In the genomic region with DNA sequence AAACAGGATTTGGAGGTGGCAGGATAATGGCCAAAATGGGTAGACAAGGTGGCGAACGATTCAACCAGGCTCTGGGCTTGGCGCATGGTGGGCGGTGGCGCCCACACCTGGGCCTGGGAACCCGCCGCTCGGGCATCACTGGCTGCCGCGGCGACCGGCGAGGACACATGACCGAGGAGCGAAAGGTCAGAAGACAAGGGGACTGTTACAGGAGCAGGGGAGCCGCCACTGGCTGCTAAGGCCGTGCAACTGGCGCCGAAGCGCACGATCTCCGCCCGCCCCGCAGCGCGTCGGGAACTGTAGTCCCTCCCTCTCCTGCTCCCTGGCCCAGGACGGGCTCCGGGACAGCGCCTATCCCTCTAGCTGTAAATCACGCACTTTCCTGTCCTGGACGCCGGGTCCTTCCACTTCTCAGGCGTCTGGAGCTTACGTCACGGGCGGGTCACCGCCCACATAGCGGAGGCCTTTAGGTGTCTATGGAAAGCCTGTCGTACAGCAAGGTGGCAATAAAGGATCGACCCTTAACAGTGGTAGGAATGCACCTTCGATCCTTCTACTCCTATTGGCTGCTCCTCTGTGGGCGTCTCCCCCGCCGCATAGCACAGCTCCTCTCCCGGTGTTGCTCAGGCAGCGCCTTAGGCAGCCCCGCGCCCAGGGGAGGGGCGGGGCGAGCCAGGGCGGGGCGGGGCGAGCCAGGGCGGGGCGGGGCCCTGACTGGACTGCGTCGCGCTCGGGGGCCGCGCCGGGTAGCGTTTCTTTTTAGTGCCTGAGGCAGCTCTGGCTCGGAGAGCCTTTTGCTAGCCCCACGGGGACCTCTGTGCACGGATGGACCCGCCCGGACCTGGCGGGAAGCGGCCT, we compare ENCODE assay signal across 8 cellular contexts. TPM values are rescaled to one million over a fixed set of nuclear protein-coding genes. Genes with fewer than 3 reads are reported as not detected.
DNase-seq lines count a peak whose midpoint lies in the region; TF ChIP-seq lines count a peak whose summit lies in the region.

A gene with protein sequence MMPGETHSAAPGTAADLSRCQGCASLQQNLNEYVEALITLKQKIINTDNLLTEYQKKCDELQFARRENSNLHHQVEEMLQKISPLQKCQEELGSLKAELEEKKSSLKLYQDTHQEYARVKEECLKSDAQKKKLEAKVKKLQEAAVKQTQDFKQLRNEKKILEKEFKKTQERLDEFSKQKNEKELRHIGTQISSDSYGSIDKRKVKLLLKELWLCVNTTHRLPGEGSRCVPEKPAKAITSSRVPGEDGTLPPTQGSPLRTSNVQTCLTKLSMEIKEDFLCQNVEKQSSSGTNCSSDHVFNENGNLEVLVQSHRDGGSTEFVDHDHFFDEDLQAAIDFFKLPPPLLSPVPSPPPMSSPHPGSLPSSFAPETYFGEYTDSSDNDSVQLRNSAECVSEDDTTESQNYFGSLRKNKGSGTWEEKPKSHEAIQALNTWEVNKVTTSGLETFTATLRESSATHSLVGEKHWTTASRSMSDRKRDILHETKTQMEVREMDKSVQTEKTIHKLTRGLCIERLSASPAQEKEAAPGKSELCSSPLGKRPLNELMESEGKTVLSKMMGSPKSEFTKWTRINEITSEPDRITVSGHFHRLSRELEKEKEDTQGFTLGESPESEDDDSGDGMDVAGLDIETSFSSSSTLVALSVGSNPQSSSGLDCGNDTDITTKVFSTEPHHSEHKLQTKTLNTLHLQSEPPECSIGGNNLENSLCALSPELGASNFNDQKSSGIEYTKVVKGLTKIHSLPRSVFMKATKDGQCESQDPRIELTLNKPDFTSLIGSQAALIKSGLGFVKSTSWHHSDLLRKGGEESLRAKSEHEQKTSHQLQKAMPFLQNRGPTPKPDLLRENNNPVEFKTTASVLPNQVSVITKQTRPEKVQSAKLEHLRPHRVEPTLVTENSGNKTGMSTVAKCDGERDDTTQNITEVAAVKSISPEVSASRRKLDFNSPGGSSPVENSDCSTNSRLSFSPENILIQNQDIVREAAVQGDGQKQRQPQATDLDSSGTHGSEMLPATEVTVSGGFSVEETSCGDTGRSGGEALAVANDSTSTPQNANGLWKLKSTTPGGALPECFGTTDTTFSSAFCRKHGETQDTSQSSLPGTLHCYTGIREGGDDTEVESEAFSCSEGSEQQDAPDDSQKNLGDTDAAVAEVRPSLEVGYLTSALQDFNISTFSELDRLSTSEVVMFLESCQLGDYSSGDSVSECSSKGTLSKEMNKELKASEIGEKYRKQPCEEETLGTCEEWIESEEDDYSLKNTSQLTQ (N-terminal part only) (plus strand): TSS at position 717 of the 858 bp plus-strand sequence. CDS start 239 bp downstream, outside the sequence.

- H3K9me3 Mint-ChIP-seq in nephron, result no peaks in the 10 kb centered on the region
- H3K9me3 Mint-ChIP-seq in stimulated activated naive CD8-positive, alpha-beta T cell treated with anti-CD3 and anti-CD28 coated beads, Interleukin-15, Interleukin-2, amounts not matched to agents 100 ng/mL and 50 ng/mL, for 24 hours, result no peaks in the 10 kb centered on the region

- peak within 1 kb of the TSS; percentile 99 to 100 (median 100) for H3K27ac Mint-ChIP-seq in nephron
- H3K27ac Mint-ChIP-seq in stimulated activated naive CD8-positive, alpha-beta T cell treated with anti-CD3 and anti-CD28 coated beads, Interleukin-15, Interleukin-2, amounts not matched to agents 100 ng/mL and 50 ng/mL, for 24 hours, result peak within 1 kb of the TSS; percentile 95

- peaks cover 45% of the 10 kb centered on the region for H3K4me1 Mint-ChIP-seq in nephron
- H3K4me1 Mint-ChIP-seq in stimulated activated naive CD8-positive, alpha-beta T cell treated with anti-CD3 and anti-CD28 coated beads, Interleukin-15, Interleukin-2, amounts not matched to agents 100 ng/mL and 50 ng/mL, for 24 hours (ENCODE audit: low read depth), result peaks cover 20% of the 10 kb centered on the region

- DNase-seq in ELF-1 (ENCODE audit: low read depth, low spot score) (peak; percentile 99), H7 (peak; percentile 95), M059J (ENCODE audit: low read depth) (peak; percentile 98), SHP77 (lab: John Stamatoyannopoulos, UW) (peak; percentile 98), fibroblast of pulmonary artery (ENCODE audit: low read depth) (peak; percentile 99)
- peak; percentile 92 for DNase-seq in activated effector memory CD4-positive, alpha-beta T cell treated with Interleukin-2 at 50 U/mL for 16 hours

- no peaks in the 10 kb centered on the region for H3K36me3 Mint-ChIP-seq in nephron (ENCODE audit: low read depth)
- H3K36me3 Mint-ChIP-seq in stimulated activated naive CD8-positive, alpha-beta T cell treated with anti-CD3 and anti-CD28 coated beads, Interleukin-15, Interleukin-2, amounts not matched to agents 100 ng/mL and 50 ng/mL, for 24 hours (ENCODE audit: low read depth), result no peaks in the 10 kb centered on the region

- no peaks in the 10 kb centered on the region for H3K27me3 ChIP-seq in H7 (ENCODE audit: control insufficient read depth, insufficient read depth, low read length)

- no peaks in the 10 kb centered on the region for H3K36me3 ChIP-seq in H7 (replicated peaks; ENCODE audit: control insufficient read depth, insufficient read depth, low read length)

- H3K4me3 Mint-ChIP-seq in nephron, result peak within 1 kb of the TSS; percentile 92 to 94 (median 93)
- H3K4me3 Mint-ChIP-seq in stimulated activated naive CD8-positive, alpha-beta T cell treated with anti-CD3 and anti-CD28 coated beads, Interleukin-15, Interleukin-2, amounts not matched to agents 100 ng/mL and 50 ng/mL, for 24 hours, result peak within 1 kb of the TSS; percentile 92

- H3K4me3 ChIP-seq in H7 (ENCODE audit: insufficient read depth, low read depth, low read length) (peak within 1 kb of the TSS; percentile 88), fibroblast of pulmonary artery (replicated peaks; ENCODE audit: low read depth, low read length) (peak within 1 kb of the TSS; percentile 93)

- TF ChIP-seq CTCF in fibroblast of pulmonary artery (IDR thresholded peaks at IDR 0.05; ENCODE audit: low read length, missing control alignments) (no peak), nephron (IDR thresholded peaks at IDR 0.05; ENCODE audit: unreplicated experiment in 3 of 3) (no peak)

- H3K27me3 Mint-ChIP-seq in nephron (ENCODE audit: low read depth), result peaks cover 4% of the 10 kb centered on the region
- H3K27me3 Mint-ChIP-seq in stimulated activated naive CD8-positive, alpha-beta T cell treated with anti-CD3 and anti-CD28 coated beads, Interleukin-15, Interleukin-2, amounts not matched to agents 100 ng/mL and 50 ng/mL, for 24 hours, result no peaks in the 10 kb centered on the region

RNA-seq across cellular contexts. Expression of the gene that starts here (rescaled TPM):
- total RNA-seq in H7 (2014; rRNA removed; shearing (Covaris generic)), result 20.3 and 29.4 TPM in 2 replicates
- total RNA-seq in M059J (2014; rRNA removed; shearing (Covaris generic)), result 13.1 and 20.8 TPM in 2 replicates

Comparison
In these comparisons a context has a peak if more than half of its experiments do, and no peak if none do; other contexts are left out.
1. Peak in every context shown above with its lines: DNase-seq and H3K4me3 ChIP-seq.